ENCODE assay signal across 8 cellular contexts in the genomic region with DNA sequence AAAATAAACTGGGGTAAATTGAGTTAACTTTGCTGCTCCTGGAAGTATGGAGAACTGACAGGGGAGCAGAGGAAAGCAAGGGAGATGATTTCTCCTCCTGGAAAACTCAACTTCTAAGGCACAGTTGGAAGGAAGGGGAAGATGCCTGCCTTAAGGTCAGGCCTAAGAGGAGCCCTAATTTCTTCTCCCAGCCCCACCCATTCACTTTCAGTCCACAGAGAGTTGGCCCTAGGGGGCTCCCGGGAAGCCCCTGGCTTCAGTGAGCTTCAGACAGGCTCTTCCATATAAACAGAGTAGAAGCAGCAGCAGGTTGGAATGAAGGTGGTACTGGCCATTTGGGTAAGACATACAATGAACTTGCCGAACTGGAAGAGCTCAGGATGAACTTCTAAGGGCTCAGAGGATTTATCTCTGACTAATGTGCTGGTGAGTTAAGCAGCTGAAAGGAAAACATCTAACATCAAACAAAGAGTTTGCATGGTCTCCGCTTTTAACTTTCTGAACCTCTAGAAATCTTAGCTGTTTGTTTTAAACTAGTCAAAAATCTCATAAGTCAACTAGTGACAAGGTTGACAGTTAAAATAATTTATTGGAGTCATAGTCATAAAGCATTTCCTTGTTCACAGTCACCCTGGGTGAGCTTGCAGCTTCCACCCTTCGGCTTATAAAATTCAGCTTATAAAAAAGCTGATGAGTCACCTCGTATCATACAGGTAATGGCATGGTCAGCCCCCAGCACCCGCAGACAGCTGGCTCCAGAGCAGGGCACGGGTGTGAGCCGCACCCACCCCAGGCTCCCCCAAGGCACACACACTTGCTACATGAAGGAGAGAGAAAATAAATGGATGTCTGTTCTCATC. TPM values are rescaled to one million over a fixed set of nuclear protein-coding genes. Genes with fewer than 3 reads are reported as not detected.
DNase-seq lines count a peak whose midpoint lies in the region; ATAC-seq and TF ChIP-seq lines count a peak whose summit lies in the region.
"Had no signal": no experiment of that assay in that cellular context is flagged by ENCODE, and none has a peak within 500 bp of the region (broad histone marks: within the 10 kb centered on the region; RNA-seq: fewer than 3 reads in every experiment).

No MANE protein-coding gene starts in this region.

- H3K4me3 ChIP-seq in MG63 = no peak overlapping the region
- no peak overlapping the region for H3K4me3 ChIP-seq in epithelial cell of esophagus (ENCODE audit: low read length)
- no peak overlapping the region for H3K4me3 ChIP-seq in skeletal muscle satellite cell (ENCODE audit: low read length)

- H3K9me3 ChIP-seq in MG63 (no peaks in the 10 kb centered on the region), skeletal muscle satellite cell (replicated peaks; ENCODE audit: low read length) (no peaks in the 10 kb centered on the region)

- no peaks in the 10 kb centered on the region for H3K27me3 ChIP-seq in MG63
- H3K27me3 ChIP-seq in skeletal muscle satellite cell (ENCODE audit: control insufficient read depth, insufficient read depth, low read length) = no peaks in the 10 kb centered on the region

- H3K9ac ChIP-seq in skeletal muscle satellite cell (ENCODE audit: low read depth, low read length) = peak overlapping the region; percentile 35

- H3K36me3 ChIP-seq in MG63 = no peaks in the 10 kb centered on the region
- H3K36me3 ChIP-seq in skeletal muscle satellite cell (ENCODE audit: insufficient read depth, low read length) = no peaks in the 10 kb centered on the region

- no peak for ATAC-seq in HG02884 (IDR thresholded peaks at IDR 0.05; ENCODE audit: unreplicated experiment)

- H3K4me2 ChIP-seq in skeletal muscle satellite cell (ENCODE audit: low read length) = peak overlapping the region; percentile 36

- no peak for TF ChIP-seq CTCF in epithelial cell of esophagus (IDR thresholded peaks at IDR 0.05; ENCODE audit: insufficient read depth, low read depth, low read length, missing control alignments)

- H3K4me1 ChIP-seq in skeletal muscle satellite cell (ENCODE audit: control insufficient read depth, insufficient read depth, low read length) = peaks cover 51% of the 10 kb centered on the region

- DNase-seq in EL (peak; percentile 64), MG63 (peak; percentile 57), epithelial cell of esophagus (ENCODE audit: low read depth) (peak; percentile 92), islet precursor cell (no peak), NCI-H1436 (lab: John Stamatoyannopoulos, UW) (no peak)
- DNase-seq: stimulated activated CD4-positive, alpha-beta T cell treated with anti-CD3 and anti-CD28 coated beads, Interleukin-12 subunit alpha, Interleukin-12 subunit beta, amount 100 ng/mL, for 4 hours had no signal

RNA-seq across cellular contexts. Expression of gene MALL, which starts 9.8 kb away (rescaled TPM):
- not detected in 2 replicates for total RNA-seq in MG63 (2014; rRNA removed; shearing (Covaris generic); ENCODE audit: low replicate concordance)
- 2.0 and 5.9 TPM in 2 replicates for total RNA-seq in skeletal muscle satellite cell (2012; rRNA removed)

Comparison
In these comparisons a context has a peak if more than half of its experiments do, and no peak if none do; other contexts are left out.
1. DNase-seq: peak in EL (single experiment), MG63 (single experiment) and epithelial cell of esophagus (single experiment); none in islet precursor cell (single experiment) and NCI-H1436 (single experiment).